Comparison of ENCODE assay signal across 8 cellular contexts in genomic region chr15:64990168-64990470, GRCh38. TPM values are rescaled to one million over a fixed set of nuclear protein-coding genes. Genes with fewer than 3 reads are reported as not detected.
A peak's percentile ranks its signal among the peaks of the same experiment; 100 is the strongest.
DNase-seq lines count a peak whose midpoint lies in the region; ATAC-seq and TF ChIP-seq lines count a peak whose summit lies in the region.

No MANE protein-coding gene starts in this region.

- H3K4me3 Mint-ChIP-seq in activated CD4-positive, alpha-beta T cell treated with anti-CD3 and anti-CD28 coated beads, Interleukin-2, amount 10 ng/mL, durations not matched to agents 7 days and 5 days = peak overlapping the region; percentile 95

- H3K27ac ChIP-seq in body of pancreas = peak overlapping the region; percentile 72 to 94 (median 86)
- peak overlapping the region; percentile 84 to 100 for H3K27ac ChIP-seq in liver (ENCODE audit: low read depth in 1 of 2, low read length in 2 of 2)
- H3K27ac ChIP-seq in thyroid gland = peak overlapping the region; percentile 56 to 90 (median 78)

- intact Hi-C loops in body of pancreas (cut with DNase I) (no loop called here), thyroid gland (cut with DNase I) (no loop called here)

- peak overlapping the region in 1 of 2 donors; percentile 98 for H3K4me3 ChIP-seq in body of pancreas
- peak overlapping the region; percentile 75 to 96 (median 96) for H3K4me3 ChIP-seq in liver (ENCODE audit: low read depth in 1 of 3, low read length in 3 of 3)
- peak overlapping the region; percentile 70 to 100 (median 100) for H3K4me3 ChIP-seq in thyroid gland (replicated peaks in 1 of 3)

- no peaks in the 10 kb centered on the region for H3K9me3 Mint-ChIP-seq in activated CD4-positive, alpha-beta T cell treated with anti-CD3 and anti-CD28 coated beads, Interleukin-2, amount 10 ng/mL, durations not matched to agents 7 days and 5 days

- no peak for TF ChIP-seq RAD21 in liver (IDR thresholded peaks at IDR 0.05)

- H3K27me3 ChIP-seq in body of pancreas = no peaks in the 10 kb centered on the region
- H3K27me3 ChIP-seq in liver (ENCODE audit: control insufficient read depth in 4 of 4, insufficient read depth in 4 of 4, low read length in 3 of 4) = no peaks in the 10 kb centered on the region
- H3K27me3 ChIP-seq in thyroid gland = no peaks in the 10 kb centered on the region

- peaks cover 50% of the 10 kb centered on the region for H3K4me1 Mint-ChIP-seq in activated CD4-positive, alpha-beta T cell treated with anti-CD3 and anti-CD28 coated beads, Interleukin-2, amount 10 ng/mL, durations not matched to agents 7 days and 5 days

- POLR2A ChIA-PET in activated CD4-positive, alpha-beta T cell treated with anti-CD3 and anti-CD28 coated beads, Interleukin-2, amount 10 ng/mL, durations not matched to agents 7 days and 5 days (lab: Charles Lee) = no interaction called here

- H3K9ac ChIP-seq in liver (ENCODE audit: low read depth in 1 of 2, low read length in 2 of 2) = peak overlapping the region in 1 of 2 donors; percentile 87

- no peak for DNase-seq in activated CD4-positive, alpha-beta T cell treated with anti-CD3 and anti-CD28 coated beads, Interleukin-2, amount 10 ng/mL, durations not matched to agents 7 days and 5 days
- no peak for DNase-seq in activated CD4-positive, alpha-beta T cell treated with anti-CD3 and anti-CD28 coated beads, Interleukin-2, amount 50 U/mL, for 4 hours
- DNase-seq in body of pancreas = no peak
- no peak for DNase-seq in thyroid gland
- no peak for DNase-seq in epidermal melanocyte (ENCODE audit: insufficient read length, low spot score)

- peaks cover 14% of the 10 kb centered on the region for H3K36me3 Mint-ChIP-seq in activated CD4-positive, alpha-beta T cell treated with anti-CD3 and anti-CD28 coated beads, Interleukin-2, amount 10 ng/mL, durations not matched to agents 7 days and 5 days (ENCODE audit: low read depth)

- H3K9me3 ChIP-seq in body of pancreas (no peaks in the 10 kb centered on the region), liver (ENCODE audit: control insufficient read depth in 4 of 4, low read length in 3 of 4) (no peaks in the 10 kb centered on the region), thyroid gland (no peaks in the 10 kb centered on the region)

- CTCF ChIA-PET in activated CD4-positive, alpha-beta T cell treated with anti-CD3 and anti-CD28 coated beads, Interleukin-2, amount 10 ng/mL, durations not matched to agents 7 days and 5 days (lab: Charles Lee) = interaction anchor here (1.0 to 2.3 kb wide), 4 partner anchors 13 to 195 kb away, joined by 3 to 6 read pairs (median 4); no protein-coding TSS in a partner anchor

- H3K4me1 ChIP-seq in body of pancreas (peaks cover 30% of the 10 kb centered on the region), liver (ENCODE audit: control insufficient read depth in 4 of 4, insufficient read depth in 4 of 4, low read length in 3 of 4) (peaks cover 3 to 20% (median 14%) of the 10 kb centered on the region in 4 donors), thyroid gland (peaks cover 0 to 28% of the 10 kb centered on the region in 2 donors)

- H3K36me3 ChIP-seq in body of pancreas (replicated peaks in 1 of 2; ENCODE audit: insufficient read depth in 1 of 2, low read depth in 2 of 2) (no peaks in the 10 kb centered on the region), liver (ENCODE audit: control insufficient read depth in 4 of 4, insufficient read depth in 3 of 4, low read depth in 1 of 4, low read length in 3 of 4) (no peaks in the 10 kb centered on the region), thyroid gland (no peaks in the 10 kb centered on the region)

- WGBS in body of pancreas, 2 donors = 2% methylated on average over 9 of the region's 9 CpGs
- 10% methylated on average over 9 of the region's 9 CpGs for WGBS in liver
- WGBS in thyroid gland, 2 donors = 6 to 7% methylated on average over 9 of the region's 9 CpGs

- TF ChIP-seq POLR2A in body of pancreas (IDR thresholded peaks at IDR 0.05) = no peak
- no peak for TF ChIP-seq POLR2A in thyroid gland (IDR thresholded peaks at IDR 0.05)

- H3K27me3 Mint-ChIP-seq in activated CD4-positive, alpha-beta T cell treated with anti-CD3 and anti-CD28 coated beads, Interleukin-2, amount 10 ng/mL, durations not matched to agents 7 days and 5 days = no peaks in the 10 kb centered on the region

- ATAC-seq in body of pancreas = no peak
- ATAC-seq in HG02970 (IDR thresholded peaks at IDR 0.05; ENCODE audit: low FRiP score, unreplicated experiment) = no peak
- no peak for ATAC-seq in HG03442 (IDR thresholded peaks at IDR 0.05; ENCODE audit: unreplicated experiment)

- H3K27ac Mint-ChIP-seq in activated CD4-positive, alpha-beta T cell treated with anti-CD3 and anti-CD28 coated beads, Interleukin-2, amount 10 ng/mL, durations not matched to agents 7 days and 5 days = peak overlapping the region; percentile 93

- TF ChIP-seq CTCF in body of pancreas (IDR thresholded peaks at IDR 0.05) = no peak
- TF ChIP-seq CTCF in liver (IDR thresholded peaks at IDR 0.05; ENCODE audit: low read depth, low read length, missing input control) = no peak
- no peak for TF ChIP-seq CTCF in thyroid gland (IDR thresholded peaks at IDR 0.05)

TF ChIP-seq in liver, 16 proteins besides CTCF, POLR2A, EP300 and RAD21:
- TF ChIP-seq REST (IDR thresholded peaks at IDR 0.05) (peak; percentile 8), SP1 (IDR thresholded peaks at IDR 0.05) (no peak)

RNA-seq across cellular contexts. Expression of gene SPG21, which starts 0.4 kb away (rescaled TPM):
- total RNA-seq in activated CD4-positive, alpha-beta T cell treated with anti-CD3 and anti-CD28 coated beads, Interleukin-2, amount 10 ng/mL, durations not matched to agents 7 days and 5 days = 10 to 100 TPM; 59.0 to 65.5 TPM
- 10 to 100 TPM; 33.0 to 46.4 TPM for total RNA-seq in body of pancreas
- total RNA-seq in liver = 10 to 100 TPM; 27.4 to 43.2 TPM
- 10 to 100 TPM; 39.2 to 50.7 TPM for polyA plus RNA-seq in liver
- total RNA-seq in thyroid gland = 100 to 1,000 TPM; 119 to 149 (median 122) TPM

RNA-seq across cellular contexts. Expression of gene MTFMT, which starts 39.3 kb away (rescaled TPM):
- total RNA-seq in activated CD4-positive, alpha-beta T cell treated with anti-CD3 and anti-CD28 coated beads, Interleukin-2, amount 10 ng/mL, durations not matched to agents 7 days and 5 days = 10 to 100 TPM; 13.7 to 15.9 TPM
- 10 to 100 TPM; 10.1 to 22.1 TPM for total RNA-seq in body of pancreas
- total RNA-seq in liver = 10 to 100 TPM in 1 of 2 donors, 1 to 10 TPM in 1; 6.8 to 14.7 TPM
- polyA plus RNA-seq in liver = 1 to 10 TPM; 8.1 to 8.7 TPM
- 10 to 100 TPM; 20.7 to 31.6 (median 27.1) TPM for total RNA-seq in thyroid gland

RNA-seq across cellular contexts. Expression of gene SLC51B, which starts 55.1 kb away (rescaled TPM):
- total RNA-seq in activated CD4-positive, alpha-beta T cell treated with anti-CD3 and anti-CD28 coated beads, Interleukin-2, amount 10 ng/mL, durations not matched to agents 7 days and 5 days = not detected
- total RNA-seq in body of pancreas (not detected), liver (1 to 10 TPM in 1 of 2 donors, under 1 TPM in 1; 0.25 to 2.1 TPM), thyroid gland (not detected)
- polyA plus RNA-seq in liver = 1 to 10 TPM in 1 of 2 donors, under 1 TPM in 1; 0.33 to 1.9 TPM
